ENCODE assay signal across 8 cellular contexts in genomic region chr19:17512574-17512939, GRCh38. TPM values are rescaled to one million over a fixed set of nuclear protein-coding genes. Genes with fewer than 3 reads are reported as not detected.
DNase-seq lines count a peak whose midpoint lies in the region; TF ChIP-seq lines count a peak whose summit lies in the region.

No MANE protein-coding gene starts in this region.

- peaks cover 5% of the 10 kb centered on the region for H3K9me3 ChIP-seq in OCI-LY3 (ENCODE audit: insufficient read depth, low read length)

- H3K4me3 ChIP-seq in OCI-LY3 (ENCODE audit: low read length): peak overlapping the region; percentile 87

- H4K20me1 ChIP-seq in OCI-LY3 (ENCODE audit: insufficient read depth, low read length): no peaks in the 10 kb centered on the region

- H3K4me3 Mint-ChIP-seq in endothelial cell (ENCODE audit: unreplicated experiment) (peak overlapping the region; percentile 92), osteocyte (ENCODE audit: unreplicated experiment) (peak overlapping the region; percentile 96)

- in situ Hi-C loops in G401 (cut with HindIII; ENCODE audit: low sequenced_read_pairs): no loop called here

- H3K27me3 Mint-ChIP-seq in endothelial cell (ENCODE audit: unreplicated experiment) (peaks cover 5% of the 10 kb centered on the region), osteocyte (ENCODE audit: unreplicated experiment) (no peaks in the 10 kb centered on the region)

- H3K36me3 ChIP-seq in OCI-LY3 (replicated peaks; ENCODE audit: low read depth, low read length): peaks cover 38% of the 10 kb centered on the region

- peak overlapping the region; percentile 91 for H3K27ac ChIP-seq in OCI-LY3 (ENCODE audit: low read length)

- TF ChIP-seq CTCF in OCI-LY3 (IDR thresholded peaks at IDR 0.05; ENCODE audit: low read depth, low read length): no peak
- TF ChIP-seq CTCF in endothelial cell (IDR thresholded peaks at IDR 0.05; ENCODE audit: unreplicated experiment): no peak
- TF ChIP-seq CTCF in osteocyte (IDR thresholded peaks at IDR 0.05): no peak

- peak overlapping the region; percentile 96 for H3K9ac ChIP-seq in OCI-LY3 (ENCODE audit: low read length)

- H3K79me2 ChIP-seq in OCI-LY3 (ENCODE audit: low read length): peaks cover 72% of the 10 kb centered on the region

- peaks cover 32% of the 10 kb centered on the region for H3K4me1 Mint-ChIP-seq in endothelial cell (ENCODE audit: unreplicated experiment)
- H3K4me1 Mint-ChIP-seq in osteocyte (ENCODE audit: unreplicated experiment): peaks cover 39% of the 10 kb centered on the region

- peak; percentile 16 for DNase-seq in ELR (ENCODE audit: low read depth)
- DNase-seq in endothelial cell (ENCODE audit: low spot score): no peak
- DNase-seq in osteocyte (ENCODE audit: extremely low spot score, unreplicated experiment): no peak
- no peak for DNase-seq in G401 (ENCODE audit: low spot score)
- no peak for DNase-seq in activated gamma-delta T cell (lab: John Stamatoyannopoulos, UW)
- no peak for DNase-seq in foreskin melanocyte
- DNase-seq in NCI-H146 treated with DMSO at 0.1 percent for 48 hours (lab: John Stamatoyannopoulos, UW; ENCODE audit: unreplicated experiment): no peak

- H3K9me3 Mint-ChIP-seq in endothelial cell (ENCODE audit: unreplicated experiment) (no peaks in the 10 kb centered on the region), osteocyte (ENCODE audit: unreplicated experiment) (no peaks in the 10 kb centered on the region)

- H3K27me3 ChIP-seq in OCI-LY3 (ENCODE audit: low read depth, low read length): no peaks in the 10 kb centered on the region

- H2AFZ ChIP-seq in OCI-LY3 (ENCODE audit: low read depth, low read length): no peak overlapping the region

- H3K36me3 Mint-ChIP-seq in endothelial cell (ENCODE audit: low read depth, unreplicated experiment) (peaks cover 19% of the 10 kb centered on the region), osteocyte (ENCODE audit: unreplicated experiment) (peaks cover 15% of the 10 kb centered on the region)

- H3K27ac Mint-ChIP-seq in endothelial cell (ENCODE audit: unreplicated experiment): peak overlapping the region; percentile 24
- peak overlapping the region; percentile 74 for H3K27ac Mint-ChIP-seq in osteocyte (ENCODE audit: unreplicated experiment)

- H3K4me2 ChIP-seq in OCI-LY3 (ENCODE audit: low read length): peak overlapping the region; percentile 72

- peaks cover 12% of the 10 kb centered on the region for H3K4me1 ChIP-seq in OCI-LY3 (ENCODE audit: low read length)

RNA-seq across cellular contexts. Expression of gene PGLS, which starts 1.1 kb away (rescaled TPM):
- total RNA-seq in endothelial cell (ENCODE audit: unreplicated experiment) (184 TPM), osteocyte (112 and 115 TPM in 2 replicates)
- total RNA-seq in G401 (2014; rRNA removed; shearing (Covaris generic)): 111 and 141 TPM in 2 replicates

RNA-seq across cellular contexts. Expression of gene SLC27A1, which starts 42.2 kb away (rescaled TPM):
- 30.2 TPM for total RNA-seq in endothelial cell (ENCODE audit: unreplicated experiment)
- total RNA-seq in osteocyte: 12.5 and 14.8 TPM in 2 replicates
- 9.5 and 10.3 TPM in 2 replicates for total RNA-seq in G401 (2014; rRNA removed; shearing (Covaris generic))

RNA-seq across cellular contexts. Expression of gene COLGALT1, which starts 42.9 kb away (rescaled TPM):
- total RNA-seq in endothelial cell (ENCODE audit: unreplicated experiment): 257 TPM
- total RNA-seq in osteocyte: 121 and 122 TPM in 2 replicates
- 73.2 and 75.4 TPM in 2 replicates for total RNA-seq in G401 (2014; rRNA removed; shearing (Covaris generic))

RNA-seq across cellular contexts. Expression of gene NXNL1, which starts 51.8 kb away (rescaled TPM):
- total RNA-seq in endothelial cell (ENCODE audit: unreplicated experiment) (not detected), osteocyte (not detected in 2 replicates)
- total RNA-seq in G401 (2014; rRNA removed; shearing (Covaris generic)): not detected in 2 replicates
